17 cellular contexts compared by ENCODE assay signal in the genomic region with DNA sequence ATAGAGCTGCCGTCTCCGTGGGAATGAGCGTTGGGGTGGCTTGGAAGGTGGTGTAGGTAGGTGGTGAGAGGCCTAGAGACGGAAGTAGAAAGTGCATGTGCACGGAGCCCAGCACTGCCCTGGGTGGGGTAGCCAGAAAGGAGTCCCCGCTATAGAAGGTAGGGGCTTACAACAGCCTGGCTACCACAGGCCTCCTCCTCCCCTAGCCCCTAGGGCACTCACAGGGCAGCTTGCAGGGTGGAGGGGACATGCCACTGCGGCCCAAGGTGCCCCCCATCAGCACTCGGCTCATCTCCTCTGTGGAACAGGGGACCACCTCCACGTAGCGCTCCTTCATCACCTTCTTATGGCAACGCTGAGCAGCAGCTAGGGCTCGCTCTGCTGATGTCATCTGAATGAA. TPM values are rescaled to one million over a fixed set of nuclear protein-coding genes. Genes with fewer than 3 reads are reported as not detected.
DNase-seq lines count a peak whose midpoint lies in the region; ATAC-seq and TF ChIP-seq lines count a peak whose summit lies in the region.
"Had no signal": no experiment of that assay in that cellular context is flagged by ENCODE, and none has a peak within 500 bp of the region (broad histone marks: within the 10 kb centered on the region; RNA-seq: fewer than 3 reads in every experiment).

No MANE protein-coding gene starts in this region.

- peaks cover 21% of the 10 kb centered on the region for H3K4me1 ChIP-seq in mesenchymal stem cell (ENCODE audit: control insufficient read depth, insufficient read depth, low read depth, low read length)
- H3K4me1 ChIP-seq in body of pancreas = peaks cover 56% of the 10 kb centered on the region
- H3K4me1 ChIP-seq: HAP-1 had no signal

- CTCF ChIA-PET in activated CD8-positive, alpha-beta T cell treated with anti-CD3 and anti-CD28 coated beads for 36 hours (lab: Charles Lee) = interaction anchor here (0.9 to 1.5 kb wide), 3 partner anchors 98 to 185 kb away, joined by 3 to 5 read pairs (median 5); no protein-coding TSS in a partner anchor

- no peak overlapping the region for H2BK120ac ChIP-seq in mesenchymal stem cell (ENCODE audit: low read depth, low read length)

- WGBS in mesenchymal stem cell = 95% methylated on average over 12 of the region's 12 CpGs
- 87 to 91% methylated on average over 12 of the region's 12 CpGs for WGBS in body of pancreas, 2 donors

- H3K4me3 ChIP-seq in mesenchymal stem cell (ENCODE audit: insufficient read depth in 1 of 2, low read depth in 1 of 2, low read length in 2 of 2) (no peak overlapping the region), body of pancreas (no peak overlapping the region)
- H3K4me3 ChIP-seq: HAP-1 had no signal

- H3K27me3 Mint-ChIP-seq in activated T-cell treated with anti-CD3 and anti-CD28 coated beads, Interleukin-2, amount 50 U/mL, for 72 hours (ENCODE audit: low read depth) = no peaks in the 10 kb centered on the region
- no peaks in the 10 kb centered on the region for H3K27me3 Mint-ChIP-seq in activated CD8-positive, alpha-beta T cell treated with anti-CD3 and anti-CD28 coated beads for 36 hours
- no peaks in the 10 kb centered on the region for H3K27me3 Mint-ChIP-seq in stimulated activated naive B cell treated with anti-CD40 and anti-IgM and Interleukin-4, amounts not matched to agents 10 μg/mL and 1 μg/mL and 100 μg/mL, for 72 hours

- H3K9me3 Mint-ChIP-seq in activated T-cell treated with anti-CD3 and anti-CD28 coated beads, Interleukin-2, amount 50 U/mL, for 72 hours = no peaks in the 10 kb centered on the region
- no peaks in the 10 kb centered on the region for H3K9me3 Mint-ChIP-seq in activated CD8-positive, alpha-beta T cell treated with anti-CD3 and anti-CD28 coated beads for 36 hours
- no peaks in the 10 kb centered on the region for H3K9me3 Mint-ChIP-seq in stimulated activated naive B cell treated with anti-CD40 and anti-IgM and Interleukin-4, amounts not matched to agents 10 μg/mL and 1 μg/mL and 100 μg/mL, for 72 hours
- H3K9me3 Mint-ChIP-seq in activated naive CD4-positive, alpha-beta T cell treated with anti-CD3 and anti-CD28 coated beads, Interleukin-2, amount 50 U/mL, for 72 hours = no peaks in the 10 kb centered on the region

- POLR2A ChIA-PET in activated CD8-positive, alpha-beta T cell treated with anti-CD3 and anti-CD28 coated beads for 36 hours (lab: Charles Lee) = interaction anchor here (1.4 kb wide), 1 partner anchor 14 kb away, joined by 3 read pairs; the partner anchor contains the start of gene PLA2G15

- DNase-seq in activated T-cell treated with anti-CD3 and anti-CD28 coated beads, Interleukin-2, amount 50 U/mL, for 1 hour = peak; percentile 10
- no peak for DNase-seq in activated T-cell treated with anti-CD3 and anti-CD28 coated beads, Interleukin-2, amount 50 U/mL, for 72 hours
- no peak for DNase-seq in activated CD8-positive, alpha-beta T cell treated with anti-CD3 and anti-CD28 coated beads for 36 hours
- DNase-seq in mesenchymal stem cell (no peak), germinal center (ENCODE audit: low spot score) (no peak), body of pancreas (no peak)
- no peak for DNase-seq in stimulated activated naive B cell treated with anti-CD40 and anti-IgM and Interleukin-4, amounts not matched to agents 10 μg/mL and 1 μg/mL and 100 μg/mL, for 72 hours
- no peak for DNase-seq in activated naive CD4-positive, alpha-beta T cell treated with anti-CD3 and anti-CD28 coated beads, Interleukin-2, amount 50 U/mL, for 72 hours (ENCODE audit: low spot score in 2 of 2)
- DNase-seq: DND-41, NCI-H1436 treated with DMSO at 0.1 percent for 48 hours, NCI-H2029 treated with DMSO at 0.1 percent for 48 hours, NCI-H510A, NCI-H774 had no signal

- H3K27me3 ChIP-seq in mesenchymal stem cell (ENCODE audit: control insufficient read depth in 1 of 2, insufficient read depth in 1 of 2, low read length in 2 of 2) (peaks cover 5 to 8% of the 10 kb centered on the region in 2 experiments), body of pancreas (no peaks in the 10 kb centered on the region)

- H3K4me2 ChIP-seq in mesenchymal stem cell (ENCODE audit: low read length, poor library complexity, severe bottlenecking) = no peak overlapping the region
- H3K4me2 ChIP-seq: KMS-11 had no signal

- H3K14ac ChIP-seq in mesenchymal stem cell (ENCODE audit: low read length in 2 of 2) = no peak overlapping the region

- no peaks in the 10 kb centered on the region for H3K9me3 ChIP-seq in mesenchymal stem cell (ENCODE audit: control insufficient read depth, low read length)
- H3K9me3 ChIP-seq in body of pancreas = no peaks in the 10 kb centered on the region
- H3K9me3 ChIP-seq: HAP-1 had no signal

- intact Hi-C loops in activated CD8-positive, alpha-beta T cell treated with anti-CD3 and anti-CD28 coated beads for 36 hours (cut with micrococcal nuclease) = no loop called here
- intact Hi-C loops in body of pancreas (cut with DNase I) = loop anchor here (10.0 kb wide), 1 partner anchor 166 kb away; no protein-coding TSS in a partner anchor

- peaks cover 33% of the 10 kb centered on the region for H3K4me1 Mint-ChIP-seq in activated T-cell treated with anti-CD3 and anti-CD28 coated beads, Interleukin-2, amount 50 U/mL, for 72 hours (ENCODE audit: low read depth)
- H3K4me1 Mint-ChIP-seq in activated CD8-positive, alpha-beta T cell treated with anti-CD3 and anti-CD28 coated beads for 36 hours (ENCODE audit: low read depth) = peaks cover 44% of the 10 kb centered on the region
- H3K4me1 Mint-ChIP-seq in stimulated activated naive B cell treated with anti-CD40 and anti-IgM and Interleukin-4, amounts not matched to agents 10 μg/mL and 1 μg/mL and 100 μg/mL, for 72 hours = peaks cover 30 to 55% of the 10 kb centered on the region in 2 donors

- no peak overlapping the region for H3K18ac ChIP-seq in mesenchymal stem cell (ENCODE audit: low read depth in 1 of 2, low read length in 2 of 2)

- ATAC-seq in activated T-cell treated with anti-CD3 and anti-CD28 coated beads, Interleukin-2, amount 50 U/mL, for 72 hours (replicated peaks in 1 of 2) = no peak
- no peak for ATAC-seq in activated CD8-positive, alpha-beta T cell treated with anti-CD3 and anti-CD28 coated beads for 36 hours
- ATAC-seq in stimulated activated naive B cell treated with anti-CD40 and anti-IgM and Interleukin-4, amounts not matched to agents 10 μg/mL and 1 μg/mL and 100 μg/mL, for 72 hours (replicated peaks) = no peak
- ATAC-seq in activated naive CD4-positive, alpha-beta T cell treated with anti-CD3 and anti-CD28 coated beads, Interleukin-2, amount 50 U/mL, for 72 hours = no peak
- ATAC-seq in body of pancreas = no peak

- no peak overlapping the region for H3K9ac ChIP-seq in mesenchymal stem cell (ENCODE audit: low read length)
- H3K9ac ChIP-seq: KMS-11 had no signal

- TF ChIP-seq CTCF in activated CD8-positive, alpha-beta T cell treated with anti-CD3 and anti-CD28 coated beads for 36 hours (IDR thresholded peaks at IDR 0.05) = no peak
- no peak for TF ChIP-seq CTCF in body of pancreas (IDR thresholded peaks at IDR 0.05)

- H3K27ac ChIP-seq in mesenchymal stem cell (ENCODE audit: low read length, poor library complexity, severe bottlenecking) (no peak overlapping the region), body of pancreas (no peak overlapping the region)
- H3K27ac ChIP-seq: C4-2B, KMS-11 had no signal

- no peak overlapping the region for H2BK12ac ChIP-seq in mesenchymal stem cell (ENCODE audit: low read length in 2 of 2)

- no peak overlapping the region for H3K27ac Mint-ChIP-seq in activated T-cell treated with anti-CD3 and anti-CD28 coated beads, Interleukin-2, amount 50 U/mL, for 72 hours
- peak overlapping the region; percentile 49 for H3K27ac Mint-ChIP-seq in activated CD8-positive, alpha-beta T cell treated with anti-CD3 and anti-CD28 coated beads for 36 hours
- H3K27ac Mint-ChIP-seq in stimulated activated naive B cell treated with anti-CD40 and anti-IgM and Interleukin-4, amounts not matched to agents 10 μg/mL and 1 μg/mL and 100 μg/mL, for 72 hours = peak overlapping the region; percentile 22
- no peak overlapping the region for H3K27ac Mint-ChIP-seq in activated naive CD4-positive, alpha-beta T cell treated with anti-CD3 and anti-CD28 coated beads, Interleukin-2, amount 50 U/mL, for 72 hours

- H3K4me3 Mint-ChIP-seq in activated T-cell treated with anti-CD3 and anti-CD28 coated beads, Interleukin-2, amount 50 U/mL, for 72 hours = no peak overlapping the region
- H3K4me3 Mint-ChIP-seq in activated CD8-positive, alpha-beta T cell treated with anti-CD3 and anti-CD28 coated beads for 36 hours = no peak overlapping the region
- no peak overlapping the region for H3K4me3 Mint-ChIP-seq in stimulated activated naive B cell treated with anti-CD40 and anti-IgM and Interleukin-4, amounts not matched to agents 10 μg/mL and 1 μg/mL and 100 μg/mL, for 72 hours

- no peak overlapping the region for H2BK15ac ChIP-seq in mesenchymal stem cell (ENCODE audit: low read depth, poor library complexity, severe bottlenecking)

- H3K4ac ChIP-seq in mesenchymal stem cell (ENCODE audit: low read depth in 1 of 2, low read length in 2 of 2) = no peak overlapping the region

- no peak overlapping the region for H2BK5ac ChIP-seq in mesenchymal stem cell (ENCODE audit: low read depth, low read length, poor library complexity, severe bottlenecking)

- H3K36me3 ChIP-seq in mesenchymal stem cell (ENCODE audit: control insufficient read depth in 1 of 2, insufficient read depth in 2 of 2, low read depth in 1 of 2, low read length in 2 of 2) = peaks cover 5 to 32% of the 10 kb centered on the region in 2 experiments
- peaks cover 11 to 32% of the 10 kb centered on the region in 2 donors for H3K36me3 ChIP-seq in body of pancreas (replicated peaks in 1 of 2; ENCODE audit: insufficient read depth in 1 of 2, low read depth in 2 of 2)

- peaks cover 0 to 2% of the 10 kb centered on the region in 2 donors for H3K36me3 Mint-ChIP-seq in activated T-cell treated with anti-CD3 and anti-CD28 coated beads, Interleukin-2, amount 50 U/mL, for 72 hours (ENCODE audit: insufficient read depth in 2 of 2)
- peaks cover 7% of the 10 kb centered on the region for H3K36me3 Mint-ChIP-seq in activated CD8-positive, alpha-beta T cell treated with anti-CD3 and anti-CD28 coated beads for 36 hours (ENCODE audit: low read depth)
- peaks cover 8 to 33% of the 10 kb centered on the region in 2 donors for H3K36me3 Mint-ChIP-seq in stimulated activated naive B cell treated with anti-CD40 and anti-IgM and Interleukin-4, amounts not matched to agents 10 μg/mL and 1 μg/mL and 100 μg/mL, for 72 hours
- H3K36me3 Mint-ChIP-seq in activated naive CD4-positive, alpha-beta T cell treated with anti-CD3 and anti-CD28 coated beads, Interleukin-2, amount 50 U/mL, for 72 hours = no peaks in the 10 kb centered on the region

- H3K79me1 ChIP-seq in mesenchymal stem cell (replicated peaks; ENCODE audit: low read length, poor library complexity, severe bottlenecking) = peaks cover 2% of the 10 kb centered on the region

- H3K23ac ChIP-seq in mesenchymal stem cell (ENCODE audit: low read length in 2 of 2) = no peak overlapping the region

- TF ChIP-seq POLR2A in body of pancreas (IDR thresholded peaks at IDR 0.05) = no peak

- no peak overlapping the region for H2AFZ ChIP-seq in mesenchymal stem cell (ENCODE audit: low read depth, low read length)

- H4K8ac ChIP-seq in mesenchymal stem cell (ENCODE audit: low read length) = no peak overlapping the region

- no peak overlapping the region for H2AK5ac ChIP-seq in mesenchymal stem cell (ENCODE audit: low read length, severe bottlenecking)

- peak overlapping the region; percentile 12 for H4K91ac ChIP-seq in mesenchymal stem cell (ENCODE audit: low read length)

RNA-seq across cellular contexts. Expression of gene ESRP2, which starts 5.0 kb away (rescaled TPM):
- under 1 TPM; 0.31 to 0.63 TPM for total RNA-seq in activated T-cell treated with anti-CD3 and anti-CD28 coated beads, Interleukin-2, amount 50 U/mL, for 72 hours
- total RNA-seq in activated CD8-positive, alpha-beta T cell treated with anti-CD3 and anti-CD28 coated beads for 36 hours = under 1 TPM; 0.65 to 0.77 TPM
- polyA plus RNA-seq in mesenchymal stem cell (2013, experiment 1 of 2) = 0.04 TPM
- polyA plus RNA-seq in mesenchymal stem cell (2013, experiment 2 of 2) = 0.03 TPM
- total RNA-seq in activated naive CD4-positive, alpha-beta T cell treated with anti-CD3 and anti-CD28 coated beads, Interleukin-2, amount 50 U/mL, for 72 hours = under 1 TPM; 0.43 to 0.48 TPM
- total RNA-seq in body of pancreas = 10 to 100 TPM; 55.0 to 56.0 TPM
- total RNA-seq: M059J had no signal

RNA-seq across cellular contexts. Expression of gene PLA2G15, which starts 14.2 kb away (rescaled TPM):
- 1 to 10 TPM; 6.1 to 7.6 TPM for total RNA-seq in activated T-cell treated with anti-CD3 and anti-CD28 coated beads, Interleukin-2, amount 50 U/mL, for 72 hours
- 1 to 10 TPM; 6.7 to 6.8 TPM for total RNA-seq in activated CD8-positive, alpha-beta T cell treated with anti-CD3 and anti-CD28 coated beads for 36 hours
- 26.1 TPM for polyA plus RNA-seq in mesenchymal stem cell (2013, experiment 1 of 2)
- 25.9 TPM for polyA plus RNA-seq in mesenchymal stem cell (2013, experiment 2 of 2)
- total RNA-seq in activated naive CD4-positive, alpha-beta T cell treated with anti-CD3 and anti-CD28 coated beads, Interleukin-2, amount 50 U/mL, for 72 hours = 1 to 10 TPM; 9.7 to 9.8 TPM
- total RNA-seq in body of pancreas = 1 to 10 TPM; 8.2 to 9.6 TPM

RNA-seq across cellular contexts. Expression of gene SLC7A6, which starts 33.4 kb away (rescaled TPM):
- total RNA-seq in activated T-cell treated with anti-CD3 and anti-CD28 coated beads, Interleukin-2, amount 50 U/mL, for 72 hours = 100 to 1,000 TPM in 1 of 2 donors, 10 to 100 TPM in 1; 99.8 to 131 TPM
- 10 to 100 TPM; 73.8 to 76.9 TPM for total RNA-seq in activated CD8-positive, alpha-beta T cell treated with anti-CD3 and anti-CD28 coated beads for 36 hours
- polyA plus RNA-seq in mesenchymal stem cell (2013, experiment 1 of 2) = 27.0 TPM
- 34.1 TPM for polyA plus RNA-seq in mesenchymal stem cell (2013, experiment 2 of 2)
- 10 to 100 TPM; 69.0 to 97.7 TPM for total RNA-seq in activated naive CD4-positive, alpha-beta T cell treated with anti-CD3 and anti-CD28 coated beads, Interleukin-2, amount 50 U/mL, for 72 hours
- total RNA-seq in body of pancreas = 10 to 100 TPM; 10.9 to 23.4 TPM

Comparison
In these comparisons a context has a peak if more than half of its experiments do, and no peak if none do; other contexts are left out.
1. H3K27ac Mint-ChIP-seq: peak in activated CD8-positive, alpha-beta T cell treated with anti-CD3 and anti-CD28 coated beads for 36 hours (single experiment) and stimulated activated naive B cell treated with anti-CD40 and anti-IgM and Interleukin-4, amounts not matched to agents 10 μg/mL and 1 μg/mL and 100 μg/mL, for 72 hours (single experiment); none in activated T-cell treated with anti-CD3 and anti-CD28 coated beads, Interleukin-2, amount 50 U/mL, for 72 hours (single experiment) and activated naive CD4-positive, alpha-beta T cell treated with anti-CD3 and anti-CD28 coated beads, Interleukin-2, amount 50 U/mL, for 72 hours (0 of 2).
2. RNA of gene ESRP2, which starts 5.0 kb away (total RNA-seq): 55.0 to 56.0 TPM in body of pancreas; 0.65 to 0.77 TPM in activated CD8-positive, alpha-beta T cell treated with anti-CD3 and anti-CD28 coated beads for 36 hours, 0.31 to 0.63 TPM in activated T-cell treated with anti-CD3 and anti-CD28 coated beads, Interleukin-2, amount 50 U/mL, for 72 hours and 0.43 to 0.48 TPM in activated naive CD4-positive, alpha-beta T cell treated with anti-CD3 and anti-CD28 coated beads, Interleukin-2, amount 50 U/mL, for 72 hours; every median in the first group is over 10 times any median in the second.